9 cellular contexts compared by ENCODE assay signal in genomic region chr20:35311409-35311808, GRCh38. TPM values are rescaled to one million over a fixed set of nuclear protein-coding genes. Genes with fewer than 3 reads are reported as not detected.
DNase-seq lines count a peak whose midpoint lies in the region; ATAC-seq, FAIRE-seq and TF ChIP-seq lines count a peak whose summit lies in the region.
"Had no signal": no experiment of that assay in that cellular context is flagged by ENCODE, and none has a peak within 500 bp of the region (broad histone marks: within the 10 kb centered on the region; RNA-seq: fewer than 3 reads in every experiment).

No MANE protein-coding gene starts in this region.

- no peaks in the 10 kb centered on the region for H4K20me1 ChIP-seq in keratinocyte (ENCODE audit: control insufficient read depth, extremely low read depth, insufficient read depth, low read length)
- H4K20me1 ChIP-seq: BLaER1 had no signal

- no peaks in the 10 kb centered on the region for H3K79me2 ChIP-seq in keratinocyte (ENCODE audit: control insufficient read depth, insufficient read depth, low read length)

- H3K27ac Mint-ChIP-seq in stimulated activated naive CD8-positive, alpha-beta T cell treated with anti-CD3 and anti-CD28 coated beads, Interleukin-15, amount 100 ng/mL, for 72 hours: no peak overlapping the region
- H3K27ac Mint-ChIP-seq in stimulated activated memory B cell treated with anti-CD40 and anti-IgM and Interleukin-4, amounts not matched to agents 10 μg/mL and 1 μg/mL and 100 μg/mL, for 72 hours: no peak overlapping the region

- peak; percentile 75 for DNase-seq in activated naive CD4-positive, alpha-beta T cell treated with Interleukin-2 at 50 U/mL for 16 hours
- no peak for DNase-seq in activated naive CD4-positive, alpha-beta T cell (lab: John Stamatoyannopoulos, UW)
- DNase-seq in activated CD8-positive, alpha-beta memory T cell treated with anti-CD3 and anti-CD28 coated beads, Interleukin-2, amount 50 U/mL, for 48 hours: peak; percentile 81
- no peak for DNase-seq in keratinocyte (ENCODE audit: low read depth, low spot score)
- DNase-seq in stimulated activated naive CD8-positive, alpha-beta T cell treated with anti-CD3 and anti-CD28 coated beads, Interleukin-15, amount 100 ng/mL, for 72 hours: peak; percentile 35 to 71
- DNase-seq in NCI-H2171 treated with DMSO at 0.1 percent for 48 hours (lab: John Stamatoyannopoulos, UW): no peak

- H3K27me3 Mint-ChIP-seq in stimulated activated naive CD8-positive, alpha-beta T cell treated with anti-CD3 and anti-CD28 coated beads, Interleukin-15, amount 100 ng/mL, for 72 hours: no peaks in the 10 kb centered on the region
- no peaks in the 10 kb centered on the region for H3K27me3 Mint-ChIP-seq in stimulated activated memory B cell treated with anti-CD40 and anti-IgM and Interleukin-4, amounts not matched to agents 10 μg/mL and 1 μg/mL and 100 μg/mL, for 72 hours

- H3K4me2 ChIP-seq in keratinocyte (ENCODE audit: control insufficient read depth, extremely low read depth, insufficient read depth, low read depth, low read length): peak overlapping the region; percentile 43
- H3K4me2 ChIP-seq: BLaER1 had no signal

- peak; percentile 74 for ATAC-seq in stimulated activated naive CD8-positive, alpha-beta T cell treated with anti-CD3 and anti-CD28 coated beads, Interleukin-15, amount 100 ng/mL, for 72 hours
- no peak for ATAC-seq in stimulated activated memory B cell treated with anti-CD40 and anti-IgM and Interleukin-4, amounts not matched to agents 10 μg/mL and 1 μg/mL and 100 μg/mL, for 72 hours
- ATAC-seq in HG03159 (IDR thresholded peaks at IDR 0.05; ENCODE audit: unreplicated experiment): no peak

- H3K9me3 Mint-ChIP-seq in stimulated activated naive CD8-positive, alpha-beta T cell treated with anti-CD3 and anti-CD28 coated beads, Interleukin-15, amount 100 ng/mL, for 72 hours: no peaks in the 10 kb centered on the region
- no peaks in the 10 kb centered on the region for H3K9me3 Mint-ChIP-seq in stimulated activated memory B cell treated with anti-CD40 and anti-IgM and Interleukin-4, amounts not matched to agents 10 μg/mL and 1 μg/mL and 100 μg/mL, for 72 hours

- peak overlapping the region; percentile 74 for H3K27ac ChIP-seq in keratinocyte (ENCODE audit: control insufficient read depth, insufficient read depth, low read length)
- H3K27ac ChIP-seq: BLaER1 had no signal

- dilution Hi-C loops in keratinocyte (cut with MboI; ENCODE audit: extremely low pct_ligation_motif_present, low sequenced_read_pairs): no loop called here

- no peak for FAIRE-seq in keratinocyte (lab: Jason Lieb, UNC)

- no peak overlapping the region for H3K4me3 ChIP-seq in keratinocyte (ENCODE audit: control insufficient read depth in 2 of 3, extremely low read depth in 1 of 3, insufficient read depth in 2 of 3, low read depth in 1 of 3, low read length in 3 of 3)
- H3K4me3 ChIP-seq: BLaER1 had no signal

- H3K9me1 ChIP-seq in keratinocyte (ENCODE audit: control insufficient read depth, extremely low read depth, insufficient read depth, low read length): no peaks in the 10 kb centered on the region

- H3K4me1 Mint-ChIP-seq in stimulated activated naive CD8-positive, alpha-beta T cell treated with anti-CD3 and anti-CD28 coated beads, Interleukin-15, amount 100 ng/mL, for 72 hours: peaks cover 62% of the 10 kb centered on the region
- H3K4me1 Mint-ChIP-seq in stimulated activated memory B cell treated with anti-CD40 and anti-IgM and Interleukin-4, amounts not matched to agents 10 μg/mL and 1 μg/mL and 100 μg/mL, for 72 hours: peaks cover 6% of the 10 kb centered on the region

- peaks cover 73% of the 10 kb centered on the region for H3K4me1 ChIP-seq in keratinocyte (ENCODE audit: control insufficient read depth, extremely low read depth, insufficient read depth, low read length)

- no peaks in the 10 kb centered on the region for H3K9me3 ChIP-seq in keratinocyte (ENCODE audit: control insufficient read depth, low read depth, low read length)
- H3K9me3 ChIP-seq: BLaER1 had no signal

- peaks cover 0 to 10% of the 10 kb centered on the region in 2 experiments for H3K36me3 ChIP-seq in keratinocyte (ENCODE audit: control insufficient read depth in 2 of 2, extremely low read depth in 1 of 2, insufficient read depth in 2 of 2, low read length in 2 of 2)

- H3K27me3 ChIP-seq in keratinocyte (ENCODE audit: control insufficient read depth, extremely low read depth, insufficient read depth, low read length): no peaks in the 10 kb centered on the region
- H3K27me3 ChIP-seq: BLaER1 had no signal

- TF ChIP-seq CTCF in keratinocyte (optimal IDR thresholded peaks at IDR 0.05 in 1 of 3, IDR thresholded peaks at IDR 0.05 in 1 of 3, conservative IDR thresholded peaks at IDR 0.05 in 1 of 3; ENCODE audit: extremely low read depth in 1 of 3, insufficient read depth in 2 of 3, low read length in 3 of 3): no peak

- peak overlapping the region in 1 of 2 donors; percentile 13 for H3K4me3 Mint-ChIP-seq in stimulated activated naive CD8-positive, alpha-beta T cell treated with anti-CD3 and anti-CD28 coated beads, Interleukin-15, amount 100 ng/mL, for 72 hours
- H3K4me3 Mint-ChIP-seq in stimulated activated memory B cell treated with anti-CD40 and anti-IgM and Interleukin-4, amounts not matched to agents 10 μg/mL and 1 μg/mL and 100 μg/mL, for 72 hours: no peak overlapping the region

- no peak overlapping the region for H2AFZ ChIP-seq in keratinocyte (ENCODE audit: control insufficient read depth, low read length)

- peaks cover 28% of the 10 kb centered on the region for H3K36me3 Mint-ChIP-seq in stimulated activated memory B cell treated with anti-CD40 and anti-IgM and Interleukin-4, amounts not matched to agents 10 μg/mL and 1 μg/mL and 100 μg/mL, for 72 hours

- H3K9ac ChIP-seq in keratinocyte (ENCODE audit: control insufficient read depth, extremely low read depth, insufficient read depth, low read length): peak overlapping the region; percentile 38
- H3K9ac ChIP-seq: BLaER1 had no signal

RNA-seq across cellular contexts. Expression of gene FAM83C, which starts 19.2 kb away (rescaled TPM):
- 12.4 to 23.0 TPM (median 12.6 TPM) in 3 replicates for polyA plus RNA-seq in keratinocyte
- polyA plus RNA-seq in keratinocyte (2011; ENCODE audit: low read depth): 13.8 TPM
- polyA plus RNA-seq in keratinocyte (2011; cell fraction: cytosol; rRNA removed): 16.3 and 27.7 TPM in 2 replicates
- 27.1 and 29.7 TPM in 2 replicates for polyA plus RNA-seq in keratinocyte (2011; cell fraction: nucleus; rRNA removed)
- 18.4 and 33.5 TPM in 2 replicates for polyA plus RNA-seq in keratinocyte (2012; ENCODE audit: low replicate concordance)
- 12.4 to 19.8 TPM (median 19.5 TPM) in 3 replicates for polyA minus RNA-seq in keratinocyte
- polyA minus RNA-seq in keratinocyte (2011; cell fraction: cytosol; rRNA and poly(A)+ RNA removed): 31.1 TPM
- polyA minus RNA-seq in keratinocyte (2011; cell fraction: nucleus; rRNA and poly(A)+ RNA removed): 17.6 and 20.9 TPM in 2 replicates

RNA-seq across cellular contexts. Expression of gene EIF6, which starts 26.8 kb away (rescaled TPM):
- 206 to 285 TPM (median 283 TPM) in 3 replicates for polyA plus RNA-seq in keratinocyte
- 56.4 TPM for polyA plus RNA-seq in keratinocyte (2011; ENCODE audit: low read depth)
- 195 and 208 TPM in 2 replicates for polyA plus RNA-seq in keratinocyte (2011; cell fraction: cytosol; rRNA removed)
- 221 and 270 TPM in 2 replicates for polyA plus RNA-seq in keratinocyte (2011; cell fraction: nucleus; rRNA removed)
- 232 and 273 TPM in 2 replicates for polyA plus RNA-seq in keratinocyte (2012; ENCODE audit: low replicate concordance)
- polyA minus RNA-seq in keratinocyte: 189 to 430 TPM (median 235 TPM) in 3 replicates
- 195 TPM for polyA minus RNA-seq in keratinocyte (2011; cell fraction: cytosol; rRNA and poly(A)+ RNA removed)
- polyA minus RNA-seq in keratinocyte (2011; cell fraction: nucleus; rRNA and poly(A)+ RNA removed): 48.1 and 50.7 TPM in 2 replicates

RNA-seq across cellular contexts. Expression of gene MMP24OS, which starts 33.5 kb away (rescaled TPM):
- 19.5 to 31.9 TPM (median 24.7 TPM) in 3 replicates for polyA plus RNA-seq in keratinocyte
- 19.8 TPM for polyA plus RNA-seq in keratinocyte (2011; ENCODE audit: low read depth)
- polyA plus RNA-seq in keratinocyte (2011; cell fraction: cytosol; rRNA removed): 24.9 and 48.3 TPM in 2 replicates
- 19.7 and 29.9 TPM in 2 replicates for polyA plus RNA-seq in keratinocyte (2011; cell fraction: nucleus; rRNA removed)
- 38.8 and 70.6 TPM in 2 replicates for polyA plus RNA-seq in keratinocyte (2012; ENCODE audit: low replicate concordance)
- polyA minus RNA-seq in keratinocyte: 14.7 to 45.1 TPM (median 22.5 TPM) in 3 replicates
- 108 TPM for polyA minus RNA-seq in keratinocyte (2011; cell fraction: cytosol; rRNA and poly(A)+ RNA removed)
- polyA minus RNA-seq in keratinocyte (2011; cell fraction: nucleus; rRNA and poly(A)+ RNA removed): 11.2 and 14.0 TPM in 2 replicates

Comparison
In these comparisons a context has a peak if more than half of its experiments do, and no peak if none do; other contexts are left out.
1. DNase-seq: peak in activated naive CD4-positive, alpha-beta T cell treated with Interleukin-2 at 50 U/mL for 16 hours (single experiment), activated CD8-positive, alpha-beta memory T cell treated with anti-CD3 and anti-CD28 coated beads, Interleukin-2, amount 50 U/mL, for 48 hours (single experiment) and stimulated activated naive CD8-positive, alpha-beta T cell treated with anti-CD3 and anti-CD28 coated beads, Interleukin-15, amount 100 ng/mL, for 72 hours (2 of 2); none in activated naive CD4-positive, alpha-beta T cell (0 of 4), keratinocyte (single experiment) and NCI-H2171 treated with DMSO at 0.1 percent for 48 hours (single experiment).